Comparison of ENCODE assay signal across 8 cellular contexts in the genomic region with DNA sequence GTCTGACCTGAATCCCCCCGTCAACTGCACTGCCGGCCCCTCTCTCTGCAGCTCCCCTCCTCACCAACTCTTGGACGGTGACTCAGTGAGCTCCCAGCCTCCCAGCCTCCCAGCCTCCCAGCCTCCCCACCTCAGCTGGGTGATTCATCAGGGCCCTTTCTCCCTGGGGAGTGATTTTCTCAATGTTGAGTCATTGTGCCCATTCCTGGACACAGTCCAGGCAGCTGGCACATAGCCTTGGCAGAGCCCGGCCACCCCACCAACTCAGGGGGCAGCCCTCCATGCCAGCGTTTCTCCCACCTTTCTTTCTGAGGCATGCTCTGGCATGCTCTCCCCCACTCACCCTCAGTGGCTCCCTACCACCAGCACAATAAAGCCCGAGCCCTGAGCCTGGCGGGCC. TPM values are rescaled to one million over a fixed set of nuclear protein-coding genes. Genes with fewer than 3 reads are reported as not detected.
DNase-seq lines count a peak whose midpoint lies in the region; ATAC-seq, FAIRE-seq and TF ChIP-seq lines count a peak whose summit lies in the region.

No MANE protein-coding gene starts in this region.

- H3K4me1 ChIP-seq in CD8-positive, alpha-beta T cell (ENCODE audit: insufficient read depth, low read length) = peaks cover 3% of the 10 kb centered on the region
- H3K4me1 ChIP-seq in HUES64 (ENCODE audit: insufficient read depth, low read length) (no peaks in the 10 kb centered on the region), astrocyte (ENCODE audit: insufficient read depth, low read length) (peaks cover 3% of the 10 kb centered on the region)

- in situ Hi-C loops in GM13976 (cut with MboI; ENCODE audit: low sequenced_read_pairs, unreplicated experiment) = no loop called here

- H3K9me3 Mint-ChIP-seq in CD8-positive, alpha-beta T cell = no peaks in the 10 kb centered on the region
- H3K9me3 Mint-ChIP-seq in astrocyte (ENCODE audit: unreplicated experiment) = no peaks in the 10 kb centered on the region
- H3K9me3 Mint-ChIP-seq in naive B cell = no peaks in the 10 kb centered on the region

- intact Hi-C loops in CD8-positive, alpha-beta T cell (cut with DNase I, micrococcal nuclease) = loop anchor here (1.0 kb wide), 3 partner anchors 58 to 172 kb away; no protein-coding TSS in a partner anchor

- H2AFZ ChIP-seq in astrocyte (ENCODE audit: low read depth, low read length) = peak overlapping the region; percentile 86

- no peak overlapping the region for H3K4me3 ChIP-seq in CD8-positive, alpha-beta T cell (ENCODE audit: low read depth, low read length)
- H3K4me3 ChIP-seq in HUES64 (ENCODE audit: low read length) = peak overlapping the region; percentile 52; the same call in 1 of the 2 replicates
- peak overlapping the region; percentile 33 for H3K4me3 ChIP-seq in astrocyte (ENCODE audit: insufficient read depth, low read depth, low read length)

- POLR2A ChIA-PET in CD8-positive, alpha-beta T cell (lab: Charles Lee) = no interaction called here

- CTCF ChIA-PET in CD8-positive, alpha-beta T cell (lab: Charles Lee) = interaction anchor here (0.6 to 7.2 kb wide), 26 partner anchors 8 to 187 kb away, joined by 3 to 65 read pairs (median 4); no protein-coding TSS in a partner anchor

- H3K36me3 Mint-ChIP-seq in CD8-positive, alpha-beta T cell = no peaks in the 10 kb centered on the region
- H3K36me3 Mint-ChIP-seq in astrocyte (ENCODE audit: low read depth, unreplicated experiment) (no peaks in the 10 kb centered on the region), naive B cell (no peaks in the 10 kb centered on the region)

- no peak overlapping the region for H3K9ac ChIP-seq in HUES64 (ENCODE audit: low read depth, low read length)
- no peak overlapping the region for H3K9ac ChIP-seq in astrocyte (ENCODE audit: low read length)

- ATAC-seq in CD8-positive, alpha-beta T cell = no peak
- no peak for ATAC-seq in naive B cell (ENCODE audit: low read depth in 2 of 2)
- no peak for ATAC-seq in GM18520 (IDR thresholded peaks at IDR 0.05; ENCODE audit: unreplicated experiment)
- no peak for ATAC-seq in HG02884 (IDR thresholded peaks at IDR 0.05; ENCODE audit: unreplicated experiment)

- H3K79me2 ChIP-seq in astrocyte (ENCODE audit: insufficient read depth, low read length) = no peaks in the 10 kb centered on the region

- WGBS in HUES64 = 89% methylated on average over 7 of the region's 7 CpGs

- H3K4me3 Mint-ChIP-seq in CD8-positive, alpha-beta T cell = peak overlapping the region; percentile 66
- peak overlapping the region; percentile 62 for H3K4me3 Mint-ChIP-seq in astrocyte (ENCODE audit: unreplicated experiment)
- H3K4me3 Mint-ChIP-seq in naive B cell = peak overlapping the region in 7 of 8 donors; percentile 36 to 87 (median 67)

- H4K20me1 ChIP-seq in astrocyte (ENCODE audit: insufficient read depth, low read length) = peaks cover 8% of the 10 kb centered on the region

- H3K4me2 ChIP-seq in astrocyte (ENCODE audit: low read length) = peak overlapping the region; percentile 87

- H3K27me3 ChIP-seq in CD8-positive, alpha-beta T cell (ENCODE audit: insufficient read depth, low read length) = peaks cover 8% of the 10 kb centered on the region
- H3K27me3 ChIP-seq in HUES64 (ENCODE audit: insufficient read depth, low read length) (peaks cover 57% of the 10 kb centered on the region), astrocyte (ENCODE audit: insufficient read depth, low read length) (peaks cover 27% of the 10 kb centered on the region)

- H3K36me3 ChIP-seq in CD8-positive, alpha-beta T cell (ENCODE audit: insufficient read depth, low read length) = no peaks in the 10 kb centered on the region
- H3K36me3 ChIP-seq in HUES64 (ENCODE audit: insufficient read depth, low read length) = no peaks in the 10 kb centered on the region
- H3K36me3 ChIP-seq in astrocyte (ENCODE audit: insufficient read depth, low read length) = no peaks in the 10 kb centered on the region

- no peak for DNase-seq in CD8-positive, alpha-beta T cell
- DNase-seq in astrocyte (ENCODE audit: low read depth) = no peak
- no peak for DNase-seq in naive B cell
- no peak for DNase-seq in GDM1 (lab: John Stamatoyannopoulos, UW)
- DNase-seq in GM13976 (ENCODE audit: low spot score) = no peak

- H3K9me3 ChIP-seq in CD8-positive, alpha-beta T cell (ENCODE audit: low read length) = no peaks in the 10 kb centered on the region
- no peaks in the 10 kb centered on the region for H3K9me3 ChIP-seq in HUES64 (ENCODE audit: insufficient read depth, low read depth, low read length)
- H3K9me3 ChIP-seq in astrocyte (ENCODE audit: insufficient read depth, low read depth, low read length) = no peaks in the 10 kb centered on the region

- peaks cover 2% of the 10 kb centered on the region for H3K4me1 Mint-ChIP-seq in CD8-positive, alpha-beta T cell (ENCODE audit: low read depth)
- peaks cover 2% of the 10 kb centered on the region for H3K4me1 Mint-ChIP-seq in astrocyte (ENCODE audit: low read depth, unreplicated experiment)
- H3K4me1 Mint-ChIP-seq in naive B cell = peaks cover 0 to 4% (median 4%) of the 10 kb centered on the region in 3 donors

- peaks cover 4% of the 10 kb centered on the region for H3K27me3 Mint-ChIP-seq in CD8-positive, alpha-beta T cell (ENCODE audit: low read depth)
- H3K27me3 Mint-ChIP-seq in astrocyte (ENCODE audit: low read depth, unreplicated experiment) (peaks cover 19% of the 10 kb centered on the region), naive B cell (peaks cover 0 to 18% (median 8%) of the 10 kb centered on the region in 3 donors)

- no peak overlapping the region for H3K27ac Mint-ChIP-seq in CD8-positive, alpha-beta T cell
- H3K27ac Mint-ChIP-seq in astrocyte (ENCODE audit: unreplicated experiment) (peak overlapping the region; percentile 55), naive B cell (no peak overlapping the region)

- no peak for TF ChIP-seq CTCF in CD8-positive, alpha-beta T cell (IDR thresholded peaks at IDR 0.05)
- TF ChIP-seq CTCF in astrocyte (IDR thresholded peaks at IDR 0.05; ENCODE audit: insufficient read depth, low read depth, low read length) = no peak
- no peak for TF ChIP-seq CTCF in GM13976 (IDR thresholded peaks at IDR 0.05; ENCODE audit: borderline replicate concordance, control extremely low read depth, extremely low read depth, insufficient read depth, missing control alignments)

- FAIRE-seq in astrocyte (lab: Jason Lieb, UNC) = no peak

- no peak overlapping the region for H3K27ac ChIP-seq in CD8-positive, alpha-beta T cell (ENCODE audit: low read depth, low read length)
- H3K27ac ChIP-seq in HUES64 (ENCODE audit: low read depth, low read length) (no peak overlapping the region), astrocyte (ENCODE audit: low read depth, low read length) (no peak overlapping the region)

RNA-seq across cellular contexts. Expression of gene PDE2A, which starts 30.7 kb away (rescaled TPM):
- total RNA-seq in CD8-positive, alpha-beta T cell = 1 to 10 TPM; 3.8 to 4.2 TPM
- polyA plus RNA-seq in HUES64 (2013, experiment 1 of 2) = 2.4 TPM
- 4.8 TPM for polyA plus RNA-seq in HUES64 (2013, experiment 2 of 2)
- 0.75 and 0.82 TPM in 2 replicates for total RNA-seq in astrocyte
- under 1 TPM in 3 of 6 donors, not detected in 3; 0.18 to 0.44 (median 0.36) TPM for polyA plus RNA-seq in naive B cell (ENCODE audit: low read depth in 6 of 6)
